In the genomic region with DNA sequence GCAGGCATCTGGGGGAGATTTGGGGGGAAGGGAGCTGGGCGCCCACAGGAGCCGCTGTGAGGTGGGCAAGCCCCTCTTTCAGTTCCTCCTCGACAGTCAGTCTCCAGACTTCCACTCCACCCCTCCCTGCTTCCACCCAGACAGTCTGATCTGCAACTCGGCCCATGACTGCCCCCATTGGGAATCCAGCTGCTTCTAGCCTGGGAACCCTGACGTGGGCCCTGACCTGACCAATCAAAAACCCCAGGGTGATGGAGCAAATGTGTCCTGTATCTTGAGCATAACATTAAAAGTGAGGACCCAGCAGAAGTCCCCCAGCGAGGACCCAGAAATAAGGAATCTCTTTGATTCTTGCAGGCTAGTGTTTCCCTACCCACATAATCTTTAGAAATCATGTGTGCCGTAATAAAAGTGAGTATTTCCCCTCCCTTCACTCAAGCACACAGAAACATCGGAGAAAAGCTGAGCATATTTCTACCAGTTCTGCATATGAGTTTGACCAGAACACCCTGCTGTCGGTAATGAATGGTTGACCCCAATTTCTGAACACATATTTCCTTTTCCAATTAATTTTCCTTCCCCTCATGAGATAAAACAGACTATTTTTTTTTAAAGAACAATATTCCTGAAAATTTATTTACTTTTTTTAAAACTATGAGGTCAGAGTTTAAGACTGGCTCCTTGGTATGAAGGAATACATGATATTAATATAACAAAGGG, we compare ENCODE assay signal across 9 cellular contexts. TPM values are rescaled to one million over a fixed set of nuclear protein-coding genes. Genes with fewer than 3 reads are reported as not detected.
DNase-seq lines count a peak whose midpoint lies in the region; ATAC-seq and TF ChIP-seq lines count a peak whose summit lies in the region.
"Had no signal": no experiment of that assay in that cellular context is flagged by ENCODE, and none has a peak within 500 bp of the region (broad histone marks: within the 10 kb centered on the region; RNA-seq: fewer than 3 reads in every experiment).

No MANE protein-coding gene starts in this region.

- H3K4me1 ChIP-seq in tibial artery, result peaks cover 0 to 82% (median 45%) of the 10 kb centered on the region in 4 donors
- peaks cover 6% of the 10 kb centered on the region for H3K4me1 ChIP-seq in CD4-positive, alpha-beta memory T cell (ENCODE audit: insufficient read depth, low read length)

- H3K27ac ChIP-seq in tibial artery, result peak overlapping the region; percentile 65 to 98
- no peak overlapping the region for H3K27ac ChIP-seq in CD4-positive, alpha-beta memory T cell (ENCODE audit: low read depth, low read length)
- H3K27ac ChIP-seq: KMS-11 had no signal

- POLR2A ChIA-PET in CD4-positive, alpha-beta memory T cell (lab: Charles Lee; ENCODE audit: partially characterized antibody), result no interaction called here

- H3K27me3 Mint-ChIP-seq in CD4-positive, alpha-beta memory T cell, result no peaks in the 10 kb centered on the region

- H3K36me3 Mint-ChIP-seq in CD4-positive, alpha-beta memory T cell, result peaks cover 9 to 39% of the 10 kb centered on the region in 2 donors

- peak overlapping the region in 2 of 7 donors; percentile 4 to 19 for H3K27ac Mint-ChIP-seq in CD4-positive, alpha-beta memory T cell

- CTCF ChIA-PET in CD4-positive, alpha-beta memory T cell (lab: Charles Lee; ENCODE audit: partially characterized antibody), result interaction anchor here (1.2 to 1.8 kb wide), 2 partner anchors 187 to 189 kb away, joined by 3 to 6 read pairs; no protein-coding TSS in a partner anchor

- H3K9me3 Mint-ChIP-seq in CD4-positive, alpha-beta memory T cell, result no peaks in the 10 kb centered on the region

- DNase-seq in SK-N-DZ (ENCODE audit: low spot score), result peak; percentile 72
- peak; percentile 87 for DNase-seq in cardiac septum (ENCODE audit: low spot score)
- peak; percentile 57 to 79 for DNase-seq in tibial artery
- no peak for DNase-seq in CD4-positive, alpha-beta memory T cell
- DNase-seq in activated CD4-positive, alpha-beta T cell treated with anti-CD3 and anti-CD28 coated beads, Interleukin-2, amount 50 U/mL, for 1 hour, result no peak
- no peak for DNase-seq in NCI-H2081 (lab: John Stamatoyannopoulos, UW)

- H3K36me3 ChIP-seq in tibial artery, result peaks cover 13 to 35% (median 21%) of the 10 kb centered on the region in 3 donors
- H3K36me3 ChIP-seq in CD4-positive, alpha-beta memory T cell (ENCODE audit: insufficient read depth, low read length), result peaks cover 13% of the 10 kb centered on the region

- H3K4me3 ChIP-seq in GM12875 (ENCODE audit: low read depth, low read length) (no peak overlapping the region), tibial artery (no peak overlapping the region)
- no peak overlapping the region for H3K4me3 ChIP-seq in CD4-positive, alpha-beta memory T cell (ENCODE audit: low read length in 2 of 2)

- TF ChIP-seq CTCF in GM12875 (IDR thresholded peaks at IDR 0.05; ENCODE audit: borderline replicate concordance, insufficient read depth, low read depth, low read length) (peak; percentile 10; the same call in 1 of the 2 replicates), tibial artery (IDR thresholded peaks at IDR 0.05) (no peak)

- H3K9me3 ChIP-seq in tibial artery, result no peaks in the 10 kb centered on the region
- H3K9me3 ChIP-seq in CD4-positive, alpha-beta memory T cell (ENCODE audit: control insufficient read depth in 1 of 2, low read length in 2 of 2), result no peaks in the 10 kb centered on the region

- H3K4me3 Mint-ChIP-seq in CD4-positive, alpha-beta memory T cell, result no peak overlapping the region

- peak; percentile 76 for ATAC-seq in HG02678 (IDR thresholded peaks at IDR 0.05; ENCODE audit: unreplicated experiment)

- H3K4me1 Mint-ChIP-seq in CD4-positive, alpha-beta memory T cell, result peaks cover 15 to 31% (median 17%) of the 10 kb centered on the region in 4 donors

- H3K27me3 ChIP-seq in tibial artery, result no peaks in the 10 kb centered on the region
- H3K27me3 ChIP-seq in CD4-positive, alpha-beta memory T cell (ENCODE audit: insufficient read depth, low read length), result no peaks in the 10 kb centered on the region

- intact Hi-C loops in cardiac septum (cut with DNase I), result loop anchor here (5.0 to 10.0 kb wide), 2 partner anchors 119 to 156 kb away; partner anchors contain the start of gene CORO1C
- intact Hi-C loops in tibial artery (cut with DNase I; ENCODE audit: low total_unique reads), result loop anchor here (5.0 kb wide), 2 partner anchors 49 to 119 kb away; partner anchors contain the start of gene CORO1C
- intact Hi-C loops in CD4-positive, alpha-beta memory T cell (cut with micrococcal nuclease), result loop anchor here (10.0 kb wide), 2 partner anchors 724 to 1486 kb away; partner anchors contain the start of genes MMAB and MVK

RNA-seq across cellular contexts. Expression of gene SSH1, which starts 6.4 kb away (rescaled TPM):
- polyA plus RNA-seq in SK-N-DZ (2014; cell fraction: cytosol; rRNA removed), result 3.6 and 3.7 TPM in 2 replicates
- 2.5 and 4.4 TPM in 2 replicates for polyA plus RNA-seq in SK-N-DZ (2014; cell fraction: nucleus; rRNA removed)
- 50.6 TPM for total RNA-seq in cardiac septum
- total RNA-seq in CD4-positive, alpha-beta memory T cell, result 10 to 100 TPM; 32.3 to 38.0 TPM
- polyA plus RNA-seq in CD4-positive, alpha-beta memory T cell, result 1 to 10 TPM; 1.4 to 9.3 TPM

RNA-seq across cellular contexts. Expression of gene DAO, which starts 28.9 kb away (rescaled TPM):
- not detected in 2 replicates for polyA plus RNA-seq in SK-N-DZ (2014; cell fraction: cytosol; rRNA removed)
- polyA plus RNA-seq in SK-N-DZ (2014; cell fraction: nucleus; rRNA removed), result not detected in 2 replicates
- not detected for total RNA-seq in cardiac septum
- not detected for total RNA-seq in CD4-positive, alpha-beta memory T cell
- polyA plus RNA-seq in CD4-positive, alpha-beta memory T cell, result not detected

Comparison
In these comparisons a context has a peak if more than half of its experiments do, and no peak if none do; other contexts are left out.
1. DNase-seq: peak in SK-N-DZ (single experiment), cardiac septum (single experiment) and tibial artery (2 of 2); none in CD4-positive, alpha-beta memory T cell (0 of 5), activated CD4-positive, alpha-beta T cell treated with anti-CD3 and anti-CD28 coated beads, Interleukin-2, amount 50 U/mL, for 1 hour (single experiment) and NCI-H2081 (0 of 2).